10 cellular contexts compared by ENCODE assay signal in genomic region chr13:109833071-109833470, GRCh38.
"Had no signal": no experiment of that assay in that cellular context is flagged by ENCODE, and none has a peak within 500 bp of the region (broad histone marks: within the 10 kb centered on the region; RNA-seq: fewer than 3 reads in every experiment).

No MANE protein-coding gene starts in this region.

- H3K4me2 ChIP-seq: GM23338 had no signal

- DNase-seq: GM23248, GOT3, H7, H9, HCEC 1CT, HFFc6 had no signal

- H3K4me1 ChIP-seq: HAP-1 had no signal

- H3K9me3 ChIP-seq: HAP-1 had no signal

- FAIRE-seq: H1 had no signal

- ATAC-seq: GM23338, HCT116 had no signal

- H3K27ac ChIP-seq: GM23248 had no signal

- H3K36me3 ChIP-seq: HAP-1 had no signal

- H3K4me3 ChIP-seq: GM23248, GM23338, HAP-1 had no signal

- H3K9ac ChIP-seq: GM23248 had no signal

- H2AFZ ChIP-seq: GM23248, GM23338 had no signal
